17 cellular contexts compared by ENCODE assay signal in the genomic region with DNA sequence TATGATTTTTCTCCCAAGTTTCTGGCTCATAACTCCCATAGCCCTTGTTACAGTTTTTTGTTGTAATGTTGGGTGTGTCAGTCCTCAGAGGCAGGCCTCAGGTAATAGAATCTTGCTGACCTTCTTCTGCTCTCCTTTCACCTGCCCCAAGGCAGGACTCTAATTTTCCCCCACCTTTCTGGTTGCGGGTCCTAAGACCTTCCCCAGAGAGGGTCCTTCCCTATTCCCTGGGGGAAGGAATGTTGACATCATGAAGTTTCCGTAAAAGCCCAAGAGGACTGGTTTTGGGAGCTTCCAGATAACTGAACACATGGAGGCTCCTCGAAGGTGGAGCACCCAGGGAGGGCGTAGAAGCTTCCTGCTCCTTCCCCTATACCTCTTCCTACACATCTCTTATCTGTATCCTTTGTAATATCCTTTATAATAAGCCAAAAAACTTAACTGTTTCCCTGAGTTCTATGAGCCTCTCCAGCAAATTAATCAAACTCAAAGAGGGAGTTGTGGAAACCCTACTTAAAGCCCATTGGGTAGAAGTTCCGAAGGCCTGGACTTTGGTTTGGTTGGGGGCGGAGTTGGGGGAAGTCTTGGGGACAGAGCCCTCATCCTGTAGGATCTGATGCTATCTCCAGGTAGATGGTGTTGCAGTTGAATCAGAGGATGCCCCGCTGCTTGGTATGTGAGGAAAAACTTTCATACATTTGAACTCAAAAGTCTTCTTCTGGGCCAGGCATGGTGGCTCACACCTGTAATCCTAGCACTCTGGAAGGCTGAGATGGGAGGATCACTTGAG. TPM values are rescaled to one million over a fixed set of nuclear protein-coding genes. Genes with fewer than 3 reads are reported as not detected.
A peak's percentile ranks its signal among the peaks of the same experiment; 100 is the strongest.
DNase-seq lines count a peak whose midpoint lies in the region; ATAC-seq and TF ChIP-seq lines count a peak whose summit lies in the region.
"Had no signal": no experiment of that assay in that cellular context is flagged by ENCODE, and none has a peak within 500 bp of the region (broad histone marks: within the 10 kb centered on the region; RNA-seq: fewer than 3 reads in every experiment).

No MANE protein-coding gene starts in this region.

- H2BK15ac ChIP-seq in IMR-90 (ENCODE audit: low read depth, low read length): no peak overlapping the region

- H2AFZ ChIP-seq in IMR-90 (replicated peaks; ENCODE audit: low read length, poor library complexity): no peak overlapping the region

- in situ Hi-C loops in IMR-90 (cut with MboI; ENCODE audit: low sequenced_read_pairs): no loop called here

- peak overlapping the region in 8 of 11 experiments; percentile 2 to 83 (median 75); a peak in 14 of 22 replicates for H3K4me2 ChIP-seq in BLaER1 treated with 17β-estradiol and CSF1 and Interleukin-3, amounts not matched to agents 10 nM and 100 nM
- H3K4me2 ChIP-seq in IMR-90 (ENCODE audit: low read depth, low read length): no peak overlapping the region

- peaks cover 12% of the 10 kb centered on the region for H3K9me1 ChIP-seq in IMR-90 (ENCODE audit: insufficient read depth, low read length)

- no peak overlapping the region for H3K14ac ChIP-seq in IMR-90 (replicated peaks; ENCODE audit: low read depth, low read length)

- peaks cover 53 to 99% (median 95%) of the 10 kb centered on the region in 10 experiments for H3K4me1 ChIP-seq in BLaER1 treated with 17β-estradiol and CSF1 and Interleukin-3, amounts not matched to agents 10 nM and 100 nM
- peaks cover 13% of the 10 kb centered on the region for H3K4me1 ChIP-seq in IMR-90 (ENCODE audit: control insufficient read depth, insufficient read depth, low read length)
- H3K4me1 ChIP-seq in psoas muscle: no peaks in the 10 kb centered on the region
- H3K4me1 ChIP-seq in adrenal gland (replicated peaks in 1 of 2): peaks cover 19 to 27% of the 10 kb centered on the region in 2 donors

- dilution Hi-C loops in IMR-90 (cut with HindIII; ENCODE audit: low sequenced_read_pairs, unreplicated experiment): no loop called here

- H4K20me1 ChIP-seq in BLaER1 treated with 17β-estradiol and CSF1 and Interleukin-3, amounts not matched to agents 10 nM and 100 nM: no peaks in the 10 kb centered on the region
- H4K20me1 ChIP-seq in IMR-90 (ENCODE audit: insufficient read depth, low read length): no peaks in the 10 kb centered on the region

- no peak overlapping the region for H4K8ac ChIP-seq in IMR-90 (ENCODE audit: low read depth in 2 of 2, low read length in 2 of 2)

- H3K36me3 Mint-ChIP-seq in stimulated activated naive B cell treated with anti-CD40 and anti-IgM and Interleukin-4, amounts not matched to agents 10 μg/mL and 1 μg/mL and 100 μg/mL, for 72 hours: peaks cover 0 to 3% of the 10 kb centered on the region in 2 donors

- CTCF ChIA-PET in IMR-90 (lab: Yijun Ruan, JAX): no interaction called here

- WGBS in IMR-90 (ENCODE audit: extremely low coverage in 2 of 2, insufficient read length in 1 of 2), 2 experiments: no CpG with 5 or more reads among the region's 7 CpGs
- 85 to 91% (median 87%) methylated on average over 7 of the region's 7 CpGs for WGBS in psoas muscle, 3 donors
- 84 to 89% (median 86%) methylated on average over 7 of the region's 7 CpGs for WGBS in adrenal gland, 4 donors

- H3K27me3 ChIP-seq in BLaER1 treated with 17β-estradiol and CSF1 and Interleukin-3, amounts not matched to agents 10 nM and 100 nM: peaks cover 0 to 7% (median 0%) of the 10 kb centered on the region in 11 experiments; a peak in 1 of 22 replicates
- H3K27me3 ChIP-seq in IMR-90 (ENCODE audit: control insufficient read depth, insufficient read depth, low read length) (no peaks in the 10 kb centered on the region), psoas muscle (ENCODE audit: insufficient read depth in 3 of 3, low read length in 2 of 3) (no peaks in the 10 kb centered on the region), adrenal gland (no peaks in the 10 kb centered on the region)
- H3K27me3 ChIP-seq: MG63 had no signal

- intact Hi-C loops in IMR-90 (cut with micrococcal nuclease): no loop called here
- intact Hi-C loops in psoas muscle (cut with DNase I): loop anchor here in 1 of 2 donors (5.0 kb wide), 1 partner anchor 37 kb away; no protein-coding TSS in a partner anchor
- intact Hi-C loops in adrenal gland (cut with DNase I): no loop called here

- H2BK20ac ChIP-seq in IMR-90 (ENCODE audit: low read depth, low read length): peak overlapping the region; percentile 18; the same call in 1 of the 2 replicates

- H2BK5ac ChIP-seq in IMR-90 (ENCODE audit: low read depth, low read length, poor library complexity, severe bottlenecking): no peak overlapping the region

- no peak overlapping the region for H3K4ac ChIP-seq in IMR-90 (ENCODE audit: low read depth, low read length)

- no peak overlapping the region for H3K23ac ChIP-seq in IMR-90 (ENCODE audit: low read depth, low read length)

- peaks cover 0 to 3% of the 10 kb centered on the region in 2 donors for H3K9me3 Mint-ChIP-seq in stimulated activated naive B cell treated with anti-CD40 and anti-IgM and Interleukin-4, amounts not matched to agents 10 μg/mL and 1 μg/mL and 100 μg/mL, for 72 hours

- no peak for TF ChIP-seq CTCF in IMR-90 (conservative IDR thresholded peaks at IDR 0.05; ENCODE audit: low read depth, low read length)
- TF ChIP-seq CTCF in coronary artery (IDR thresholded peaks at IDR 0.05): no peak
- no peak for TF ChIP-seq CTCF in psoas muscle (IDR thresholded peaks at IDR 0.05)
- TF ChIP-seq CTCF in adrenal gland (IDR thresholded peaks at IDR 0.05): no peak

- POLR2A ChIA-PET in IMR-90 (lab: Charles Lee; ENCODE audit: unreplicated experiment): no interaction called here

- DNase-seq in IMR-90: no peak
- no peak for DNase-seq in coronary artery (ENCODE audit: low spot score)
- no peak for DNase-seq in stimulated activated naive B cell treated with anti-CD40 and anti-IgM and Interleukin-4, amounts not matched to agents 10 μg/mL and 1 μg/mL and 100 μg/mL, for 72 hours
- DNase-seq in NCI-H774 (lab: John Stamatoyannopoulos, UW): no peak
- no peak for DNase-seq in psoas muscle
- DNase-seq in adrenal gland: no peak
- DNase-seq: DND-41, GDM1, MG63, NCI-H1092 treated with DMSO at 0.1 percent for 48 hours, NCI-H2081 treated with DMSO at 0.1 percent for 48 hours, NCI-H510A had no signal

- H2AK5ac ChIP-seq in IMR-90 (ENCODE audit: low read depth, low read length): no peak overlapping the region

- H3K18ac ChIP-seq in IMR-90 (ENCODE audit: low read depth, low read length): no peak overlapping the region

- peak overlapping the region in 10 of 11 experiments; percentile 14 to 80 (median 69); a peak in 15 of 22 replicates for H3K27ac ChIP-seq in BLaER1 treated with 17β-estradiol and CSF1 and Interleukin-3, amounts not matched to agents 10 nM and 100 nM
- H3K27ac ChIP-seq in IMR-90 (ENCODE audit: insufficient read depth, low read length) (no peak overlapping the region), coronary artery (peak overlapping the region; percentile 80 to 81), psoas muscle (no peak overlapping the region), adrenal gland (no peak overlapping the region)

- no peak for TF ChIP-seq RAD21 in IMR-90 (IDR thresholded peaks at IDR 0.05; ENCODE audit: low read length)

- H3K4me3 Mint-ChIP-seq in stimulated activated naive B cell treated with anti-CD40 and anti-IgM and Interleukin-4, amounts not matched to agents 10 μg/mL and 1 μg/mL and 100 μg/mL, for 72 hours: no peak overlapping the region

- peaks cover 24 to 47% of the 10 kb centered on the region in 2 donors for H3K4me1 Mint-ChIP-seq in stimulated activated naive B cell treated with anti-CD40 and anti-IgM and Interleukin-4, amounts not matched to agents 10 μg/mL and 1 μg/mL and 100 μg/mL, for 72 hours

- no peak for ATAC-seq in IMR-90 (ENCODE audit: low read depth)
- ATAC-seq in stimulated activated naive B cell treated with anti-CD40 and anti-IgM and Interleukin-4, amounts not matched to agents 10 μg/mL and 1 μg/mL and 100 μg/mL, for 72 hours (replicated peaks): no peak
- no peak for ATAC-seq in psoas muscle
- no peak for ATAC-seq in HG02759 (IDR thresholded peaks at IDR 0.05; ENCODE audit: unreplicated experiment)
- ATAC-seq: HCT116, HepG2, Panc1 had no signal

- H3K4me3 ChIP-seq in BLaER1 treated with 17β-estradiol and CSF1 and Interleukin-3, amounts not matched to agents 10 nM and 100 nM: no peak overlapping the region
- H3K4me3 ChIP-seq in IMR-90 (ENCODE audit: insufficient read depth, low read depth, low read length): no peak overlapping the region
- H3K4me3 ChIP-seq in coronary artery: no peak overlapping the region
- H3K4me3 ChIP-seq in psoas muscle: no peak overlapping the region
- no peak overlapping the region for H3K4me3 ChIP-seq in adrenal gland
- H3K4me3 ChIP-seq: MG63 had no signal

- no peak overlapping the region for H4K91ac ChIP-seq in IMR-90 (ENCODE audit: insufficient read depth, low read depth, low read length)

- no peak overlapping the region for H4K5ac ChIP-seq in IMR-90 (ENCODE audit: low read depth, low read length)

- peaks cover 0 to 5% of the 10 kb centered on the region in 2 donors for H3K27me3 Mint-ChIP-seq in stimulated activated naive B cell treated with anti-CD40 and anti-IgM and Interleukin-4, amounts not matched to agents 10 μg/mL and 1 μg/mL and 100 μg/mL, for 72 hours

- peak overlapping the region in 2 of 11 experiments; percentile 55 to 67; a peak in 2 of 22 replicates for H3K9ac ChIP-seq in BLaER1 treated with 17β-estradiol and CSF1 and Interleukin-3, amounts not matched to agents 10 nM and 100 nM
- H3K9ac ChIP-seq in IMR-90 (ENCODE audit: low read depth, low read length): no peak overlapping the region

- peaks cover 0 to 7% (median 0%) of the 10 kb centered on the region in 11 experiments; a peak in 1 of 22 replicates for H3K9me3 ChIP-seq in BLaER1 treated with 17β-estradiol and CSF1 and Interleukin-3, amounts not matched to agents 10 nM and 100 nM (replicated peaks in 1 of 11)
- no peaks in the 10 kb centered on the region for H3K9me3 ChIP-seq in IMR-90 (ENCODE audit: control insufficient read depth, insufficient read depth, low read length)
- H3K9me3 ChIP-seq in psoas muscle: no peaks in the 10 kb centered on the region
- no peaks in the 10 kb centered on the region for H3K9me3 ChIP-seq in adrenal gland (replicated peaks in 1 of 3)
- H3K9me3 ChIP-seq: MG63 had no signal

- H2AK9ac ChIP-seq in IMR-90 (replicated peaks; ENCODE audit: low read depth, low read length, poor library complexity): no peak overlapping the region

- H3K36me3 ChIP-seq in BLaER1 treated with 17β-estradiol and CSF1 and Interleukin-3, amounts not matched to agents 10 nM and 100 nM: no peaks in the 10 kb centered on the region
- H3K36me3 ChIP-seq in IMR-90 (ENCODE audit: control insufficient read depth, insufficient read depth, low read length): no peaks in the 10 kb centered on the region
- H3K36me3 ChIP-seq in psoas muscle (ENCODE audit: insufficient read depth in 1 of 2, low read depth in 1 of 2): no peaks in the 10 kb centered on the region
- no peaks in the 10 kb centered on the region for H3K36me3 ChIP-seq in adrenal gland (replicated peaks in 1 of 2)
- H3K36me3 ChIP-seq: MG63 had no signal

- no peaks in the 10 kb centered on the region for H3K79me1 ChIP-seq in IMR-90 (ENCODE audit: low read depth in 1 of 2, low read length in 2 of 2)

- H3K27ac Mint-ChIP-seq in stimulated activated naive B cell treated with anti-CD40 and anti-IgM and Interleukin-4, amounts not matched to agents 10 μg/mL and 1 μg/mL and 100 μg/mL, for 72 hours: peak overlapping the region; percentile 20

- no peak for TF ChIP-seq POLR2A in IMR-90 (IDR thresholded peaks at IDR 0.05; ENCODE audit: low read depth, low read length)
- TF ChIP-seq POLR2A in adrenal gland (IDR thresholded peaks at IDR 0.05): no peak

- BruUV-seq in IMR-90 (replicated peaks; lab: Mats Ljungman, UMichigan): no TSS peak

- no peak overlapping the region for H2BK120ac ChIP-seq in IMR-90 (ENCODE audit: low read depth, low read length)

- H3K56ac ChIP-seq in IMR-90 (ENCODE audit: extremely low read depth, insufficient read depth, low read length): no peak overlapping the region

RNA-seq across cellular contexts. Expression of gene TMED10, which starts 9.0 kb away (rescaled TPM):
- total RNA-seq in IMR-90 (2012; rRNA removed) (327 and 441 TPM in 2 replicates), psoas muscle (100 to 1,000 TPM; 128 to 203 (median 159) TPM), adrenal gland (100 to 1,000 TPM; 156 to 509 (median 319) TPM)
- polyA plus RNA-seq in IMR-90 (2012; rRNA removed) (244 and 254 TPM in 2 replicates), psoas muscle (100 to 1,000 TPM in 2 of 3 donors, 10 to 100 TPM in 1; 88.2 to 255 (median 101) TPM), adrenal gland (100 to 1,000 TPM in 1 of 3 donors, 10 to 100 TPM in 2; 33.7 to 532 (median 65.3) TPM)
- polyA plus RNA-seq in IMR-90 (2012; cell fraction: cytosol; rRNA removed): 142 and 290 TPM in 2 replicates
- 69.6 and 90.7 TPM in 2 replicates for polyA plus RNA-seq in IMR-90 (2012; cell fraction: nucleus; rRNA removed; ENCODE audit: low replicate concordance)

RNA-seq across cellular contexts. Expression of gene NEK9, which starts 58.6 kb away (rescaled TPM):
- total RNA-seq in IMR-90 (2012; rRNA removed) (22.9 and 31.4 TPM in 2 replicates), psoas muscle (100 to 1,000 TPM in 1 of 4 donors, 10 to 100 TPM in 3; 69.1 to 116 (median 88.5) TPM), adrenal gland (100 to 1,000 TPM in 4 of 8 donors, 10 to 100 TPM in 4; 66.9 to 165 (median 92.9) TPM)
- polyA plus RNA-seq in IMR-90 (2012; rRNA removed) (18.8 and 23.2 TPM in 2 replicates), psoas muscle (10 to 100 TPM; 17.9 to 49.0 (median 28.0) TPM), adrenal gland (10 to 100 TPM; 51.7 to 73.6 (median 62.6) TPM)
- 13.8 and 26.9 TPM in 2 replicates for polyA plus RNA-seq in IMR-90 (2012; cell fraction: cytosol; rRNA removed)
- 42.3 and 45.3 TPM in 2 replicates for polyA plus RNA-seq in IMR-90 (2012; cell fraction: nucleus; rRNA removed; ENCODE audit: low replicate concordance)

Comparison
In these comparisons a context has a peak if more than half of its experiments do, and no peak if none do; other contexts are left out.
1. H3K27ac ChIP-seq: peak in BLaER1 treated with 17β-estradiol and CSF1 and Interleukin-3, amounts not matched to agents 10 nM and 100 nM (10 of 11) and coronary artery (2 of 2); none in IMR-90 (single experiment), psoas muscle (single experiment) and adrenal gland (0 of 5).